Comparison of ENCODE assay signal across 32 cellular contexts in the genomic region with DNA sequence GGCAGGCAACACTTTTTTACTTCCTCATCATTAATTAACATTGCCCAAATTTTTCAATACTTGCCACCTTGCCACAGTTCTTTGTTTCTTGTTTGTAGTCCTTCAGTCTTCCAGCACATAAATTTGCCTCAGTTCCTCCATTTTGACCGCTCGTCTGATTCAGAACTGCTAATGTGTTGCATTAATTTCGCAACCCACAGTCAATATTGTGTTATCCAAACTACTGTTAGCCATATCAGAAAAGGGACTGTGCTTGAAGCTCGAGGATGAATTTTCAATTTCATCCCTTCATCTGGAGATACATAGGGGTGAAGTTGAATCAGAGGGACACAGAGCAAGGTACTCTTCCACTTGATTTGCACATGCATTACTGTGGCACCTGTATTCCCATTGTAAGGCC.
"Had no signal": no experiment of that assay in that cellular context is flagged by ENCODE, and none has a peak within 500 bp of the region (broad histone marks: within the 10 kb centered on the region; RNA-seq: fewer than 3 reads in every experiment).

No MANE protein-coding gene starts in this region.

- H3K36me3 Mint-ChIP-seq: type B pancreatic cell had no signal

- H3K4me1 ChIP-seq: left lung, parathyroid adenoma, testis had no signal

- H3K4me1 Mint-ChIP-seq: naive B cell; stimulated activated effector memory CD8-positive, alpha-beta T cell treated with anti-CD3 and anti-CD28 coated beads, Interleukin-12 subunit alpha, Interleukin-12 subunit beta, amount 100 ng/mL, for 72 hours had no signal

- H3K27me3 ChIP-seq: dorsolateral prefrontal cortex, esophagus muscularis mucosa, foreskin keratinocyte, gastroesophageal sphincter, heart left ventricle, left lung, neural progenitor cell, right atrium auricular region, testis, tibial artery had no signal

- H3K36me3 ChIP-seq: neural progenitor cell, right atrium auricular region had no signal

- H3K4me3 ChIP-seq: dorsolateral prefrontal cortex, esophagus muscularis mucosa, gastroesophageal sphincter, heart left ventricle, left lung, mucosa of descending colon, neural progenitor cell, right atrium auricular region, smooth muscle cell, testis, tibial artery had no signal

- H2AFZ ChIP-seq: neural progenitor cell, parathyroid adenoma had no signal

- H3K27ac Mint-ChIP-seq: endodermal cell; mesothelial cell of epicardium; natural killer cell treated with Interleukin-12 subunit alpha and Interleukin-12 subunit beta and Interleukin-15 and Interleukin-18, amount 100 ng/mL, for 72 hours; stimulated activated effector memory CD8-positive, alpha-beta T cell treated with anti-CD3 and anti-CD28 coated beads, Interleukin-12 subunit alpha, Interleukin-12 subunit beta, amount 100 ng/mL, for 72 hours; type B pancreatic cell had no signal

- H3K27me3 Mint-ChIP-seq: naive B cell; natural killer cell treated with Interleukin-12 subunit alpha and Interleukin-12 subunit beta and Interleukin-15 and Interleukin-18, amount 100 ng/mL, for 72 hours; progenitor cell of endocrine pancreas; type B pancreatic cell had no signal

- H3K9me3 Mint-ChIP-seq: endodermal cell; naive B cell; natural killer cell treated with Interleukin-12 subunit alpha and Interleukin-12 subunit beta and Interleukin-15 and Interleukin-18, amount 100 ng/mL, for 72 hours; stimulated activated effector memory CD8-positive, alpha-beta T cell treated with anti-CD3 and anti-CD28 coated beads, Interleukin-12 subunit alpha, Interleukin-12 subunit beta, amount 100 ng/mL, for 72 hours; type B pancreatic cell had no signal

- FAIRE-seq: islet of Langerhans had no signal

- H3K27ac ChIP-seq: dorsolateral prefrontal cortex, epithelial cell of prostate, esophagus muscularis mucosa, foreskin keratinocyte, gastroesophageal sphincter, heart left ventricle, left lung, neural progenitor cell, parathyroid adenoma, right atrium auricular region, testis, tibial artery had no signal

- H3K4me3 Mint-ChIP-seq: endodermal cell; mesothelial cell of epicardium; naive B cell; natural killer cell treated with Interleukin-12 subunit alpha and Interleukin-12 subunit beta and Interleukin-15 and Interleukin-18, amount 100 ng/mL, for 72 hours; neural progenitor cell; stimulated activated effector memory CD8-positive, alpha-beta T cell treated with anti-CD3 and anti-CD28 coated beads, Interleukin-12 subunit alpha, Interleukin-12 subunit beta, amount 100 ng/mL, for 72 hours; type B pancreatic cell had no signal

- ATAC-seq: foreskin keratinocyte; gastroesophageal sphincter; heart left ventricle; left cardiac atrium; left lung; mucosa of descending colon; natural killer cell treated with Interleukin-12 subunit alpha and Interleukin-12 subunit beta and Interleukin-15 and Interleukin-18, amount 100 ng/mL, for 72 hours; sciatic nerve; stimulated activated effector memory CD8-positive, alpha-beta T cell treated with anti-CD3 and anti-CD28 coated beads, Interleukin-12 subunit alpha, Interleukin-12 subunit beta, amount 100 ng/mL, for 72 hours had no signal

- H3K9ac ChIP-seq: neural progenitor cell, parathyroid adenoma had no signal

- H3K9me3 ChIP-seq: esophagus muscularis mucosa, gastroesophageal sphincter, heart left ventricle, left lung, mucosa of descending colon, right atrium auricular region, testis, tibial artery had no signal

- DNase-seq: cortex of kidney; dorsolateral prefrontal cortex; effector CD8-positive, alpha-beta T cell; endodermal cell; foreskin keratinocyte; heart left ventricle; hippocampal formation; left cardiac atrium; left lung; mesenchymal stem cell; mucosa of descending colon; naive B cell; stimulated activated CD4-positive, alpha-beta T cell treated with anti-CD3 and anti-CD28 coated beads, Interleukin-2, amount 100 ng/mL, for 24 hours; stimulated activated CD4-positive, alpha-beta T cell treated with anti-CD3 and anti-CD28 coated beads, Interleukin-4, amount 100 ng/mL, for 24 hours; stimulated activated naive CD4-positive, alpha-beta T cell treated with Interleukin-2 at 50 U/mL for 16 hours; substantia nigra; testis; tibial artery had no signal

- H3K79me2 ChIP-seq: parathyroid adenoma had no signal

- H3K4me2 ChIP-seq: smooth muscle cell had no signal
